ENCODE assay signal across 8 cellular contexts in genomic region chr4:78056265-78057129, GRCh38. TPM values are rescaled to one million over a fixed set of nuclear protein-coding genes. Genes with fewer than 3 reads are reported as not detected.
DNase-seq lines count a peak whose midpoint lies in the region; ATAC-seq and TF ChIP-seq lines count a peak whose summit lies in the region.

No MANE protein-coding gene starts in this region.

- POLR2A ChIA-PET in SK-N-SH (lab: Yijun Ruan, JAX) = interaction anchor here (1.0 to 1.7 kb wide), 4 partner anchors 9 to 194 kb away, joined by 3 to 6 read pairs (median 3); partner anchors contain the start of gene MRPL1

- H4K20me1 ChIP-seq in GM23338 (replicated peaks; ENCODE audit: insufficient read depth) (peaks cover 4% of the 10 kb centered on the region; the same call in 1 of the 2 replicates), Loucy (ENCODE audit: insufficient read depth, low read length, poor library complexity, severe bottlenecking) (no peaks in the 10 kb centered on the region), SK-N-SH (ENCODE audit: insufficient read depth) (no peaks in the 10 kb centered on the region)

- ATAC-seq in GM23338 (peak; percentile 59), HG03457 (IDR thresholded peaks at IDR 0.05; ENCODE audit: unreplicated experiment) (no peak)
- ATAC-seq in stimulated activated effector memory CD8-positive, alpha-beta T cell treated with anti-CD3 and anti-CD28 coated beads, Interleukin-12 subunit alpha, Interleukin-12 subunit beta, amount 100 ng/mL, for 72 hours = peak; percentile 70

- H3K27me3 ChIP-seq in GM23338 (ENCODE audit: insufficient read depth) (no peaks in the 10 kb centered on the region), Loucy (ENCODE audit: insufficient read depth, low read length, poor library complexity, severe bottlenecking) (no peaks in the 10 kb centered on the region), SK-N-SH (ENCODE audit: insufficient read depth) (no peaks in the 10 kb centered on the region)

- 26% methylated on average over 27 of the region's 39 CpGs for WGBS in SK-N-SH (ENCODE audit: low lambda C conversion rate)

- H3F3A ChIP-seq in GM23338 (replicated peaks; ENCODE audit: low read depth) = peaks cover 12% of the 10 kb centered on the region; the same call in 1 of the 2 replicates
- no peaks in the 10 kb centered on the region; the same call in 1 of the 2 replicates for H3F3A ChIP-seq in Loucy (ENCODE audit: low read depth)
- peaks cover 7% of the 10 kb centered on the region for H3F3A ChIP-seq in SK-N-SH (replicated peaks; ENCODE audit: insufficient read depth)

- peaks cover 20% of the 10 kb centered on the region for H3K4me1 Mint-ChIP-seq in GM23338
- H3K4me1 Mint-ChIP-seq in stimulated activated effector memory CD8-positive, alpha-beta T cell treated with anti-CD3 and anti-CD28 coated beads, Interleukin-12 subunit alpha, Interleukin-12 subunit beta, amount 100 ng/mL, for 72 hours = peaks cover 27% of the 10 kb centered on the region

- TF ChIP-seq EP300 in SK-N-SH (IDR thresholded peaks at IDR 0.05; ENCODE audit: borderline replicate concordance in 1 of 2, low read depth in 1 of 2, low read length in 1 of 2) = no peak

- H3K4me3 Mint-ChIP-seq in GM23338 = peak overlapping the region; percentile 93
- peak overlapping the region; percentile 78 for H3K4me3 Mint-ChIP-seq in stimulated activated effector memory CD8-positive, alpha-beta T cell treated with anti-CD3 and anti-CD28 coated beads, Interleukin-12 subunit alpha, Interleukin-12 subunit beta, amount 100 ng/mL, for 72 hours

- H2AFZ ChIP-seq in GM23338 (peak overlapping the region; percentile 86), Loucy (ENCODE audit: low read length) (peak overlapping the region; percentile 95), SK-N-SH (ENCODE audit: low read depth) (peak overlapping the region; percentile 86)

- peaks cover 29% of the 10 kb centered on the region for H3K27me3 Mint-ChIP-seq in GM23338 (ENCODE audit: insufficient read depth, low read depth, poor library complexity)

- H3K9me2 ChIP-seq in GM23338 (ENCODE audit: insufficient read depth) (no peaks in the 10 kb centered on the region), Loucy (replicated peaks; ENCODE audit: low read depth, low read length) (no peaks in the 10 kb centered on the region), SK-N-SH (no peaks in the 10 kb centered on the region)

- no peaks in the 10 kb centered on the region for H3K9me3 Mint-ChIP-seq in GM23338
- no peaks in the 10 kb centered on the region for H3K9me3 Mint-ChIP-seq in stimulated activated effector memory CD8-positive, alpha-beta T cell treated with anti-CD3 and anti-CD28 coated beads, Interleukin-12 subunit alpha, Interleukin-12 subunit beta, amount 100 ng/mL, for 72 hours

- CTCF ChIA-PET in SK-N-SH (lab: Yijun Ruan, JAX) = interaction anchor here (0.8 to 2.2 kb wide), 12 partner anchors 9 to 460 kb away, joined by 3 to 9 read pairs (median 4); no protein-coding TSS in a partner anchor

- peaks cover 42% of the 10 kb centered on the region for H3K79me2 ChIP-seq in GM23338 (replicated peaks; ENCODE audit: insufficient read depth)
- no peaks in the 10 kb centered on the region for H3K79me2 ChIP-seq in Loucy (ENCODE audit: insufficient read depth, low read length)
- peaks cover 27% of the 10 kb centered on the region for H3K79me2 ChIP-seq in SK-N-SH (ENCODE audit: insufficient read depth)

- TF ChIP-seq CTCF in GM23338 (conservative IDR thresholded peaks at IDR 0.05; ENCODE audit: low read depth in 2 of 2) = peak; percentile 35 to 51
- no peak for TF ChIP-seq CTCF in Loucy (conservative IDR thresholded peaks at IDR 0.05; ENCODE audit: low read length)
- no peak for TF ChIP-seq CTCF in SK-N-SH (IDR thresholded peaks at IDR 0.05)

- 0 out of 2 replicates have a peak, but pooled peaks have one; percentile 11 for TF ChIP-seq RAD21 in SK-N-SH (IDR thresholded peaks at IDR 0.05; ENCODE audit: low read length)

- H3K9me3 ChIP-seq in Loucy (ENCODE audit: insufficient read depth, low read depth, low read length) (no peaks in the 10 kb centered on the region), SK-N-SH (no peaks in the 10 kb centered on the region)

- H3K4me2 ChIP-seq in GM23338 (peak overlapping the region; percentile 97), Loucy (ENCODE audit: low read depth, low read length, poor library complexity, severe bottlenecking) (peak overlapping the region; percentile 90), SK-N-SH (peak overlapping the region; percentile 96)

- H3K4me3 ChIP-seq in GM23338 (peak overlapping the region; percentile 95), Loucy (ENCODE audit: low read length, poor library complexity, severe bottlenecking) (peak overlapping the region; percentile 83), SK-N-SH (ENCODE audit: low read depth in 2 of 2, low read length in 1 of 2) (peak overlapping the region; percentile 67 to 91)

- H3K4me1 ChIP-seq in GM23338 (ENCODE audit: insufficient read depth) = peaks cover 25% of the 10 kb centered on the region
- peaks cover 6% of the 10 kb centered on the region for H3K4me1 ChIP-seq in Loucy (ENCODE audit: insufficient read depth, low read length, poor library complexity, severe bottlenecking)
- peaks cover 0 to 8% of the 10 kb centered on the region in 2 experiments; a peak in 1 of 4 replicates for H3K4me1 ChIP-seq in SK-N-SH (ENCODE audit: control insufficient read depth in 1 of 2, insufficient read depth in 2 of 2, low read depth in 1 of 2, low read length in 1 of 2)

- peak overlapping the region; percentile 98 for H3K27ac ChIP-seq in GM23338 (ENCODE audit: low read depth)
- H3K27ac ChIP-seq in SK-N-SH (ENCODE audit: low read depth in 2 of 2, low read length in 1 of 2) = peak overlapping the region; percentile 57 to 90

- peak overlapping the region; percentile 62 for H3K9ac ChIP-seq in Loucy (ENCODE audit: low read depth, low read length, poor library complexity, severe bottlenecking)
- H3K9ac ChIP-seq in SK-N-SH = peak overlapping the region; percentile 77

- H3K36me3 ChIP-seq in GM23338 (ENCODE audit: insufficient read depth) (no peaks in the 10 kb centered on the region; the same call in 1 of the 2 replicates), Loucy (ENCODE audit: insufficient read depth, low read length) (no peaks in the 10 kb centered on the region), SK-N-SH (replicated peaks in 1 of 2; ENCODE audit: control insufficient read depth in 1 of 2, insufficient read depth in 2 of 2, low read length in 1 of 2) (no peaks in the 10 kb centered on the region)

- peak overlapping the region; percentile 94 for H3K27ac Mint-ChIP-seq in GM23338
- peak overlapping the region; percentile 9 for H3K27ac Mint-ChIP-seq in stimulated activated effector memory CD8-positive, alpha-beta T cell treated with anti-CD3 and anti-CD28 coated beads, Interleukin-12 subunit alpha, Interleukin-12 subunit beta, amount 100 ng/mL, for 72 hours

- peaks cover 8% of the 10 kb centered on the region; the same call in 2 of the 3 replicates for H3K36me3 Mint-ChIP-seq in GM23338 (ENCODE audit: low read depth)
- no peaks in the 10 kb centered on the region for H3K36me3 Mint-ChIP-seq in stimulated activated effector memory CD8-positive, alpha-beta T cell treated with anti-CD3 and anti-CD28 coated beads, Interleukin-12 subunit alpha, Interleukin-12 subunit beta, amount 100 ng/mL, for 72 hours

- DNase-seq in GM04504 (ENCODE audit: low read depth) (peak; percentile 64), GM23338 (ENCODE audit: low spot score) (peak; percentile 96), SK-N-SH (peak; percentile 75), cortex of kidney (lab: John Stamatoyannopoulos, UW) (peak; percentile 55), left kidney (ENCODE audit: low read depth, low spot score) (peak; percentile 99)
- peak in 1 of 2 donors; percentile 56 for DNase-seq in stimulated activated effector memory CD8-positive, alpha-beta T cell treated with anti-CD3 and anti-CD28 coated beads, Interleukin-12 subunit alpha, Interleukin-12 subunit beta, amount 100 ng/mL, for 72 hours (ENCODE audit: low spot score in 2 of 2)

TF ChIP-seq in SK-N-SH, 30 proteins besides CTCF, POLR2A, EP300 and RAD21:
- TF ChIP-seq TCF12 (IDR thresholded peaks at IDR 0.05) (no peak), NFIC (IDR thresholded peaks at IDR 0.05; ENCODE audit: borderline replicate concordance) (peak; percentile 82), POLR2AphosphoS5 (IDR thresholded peaks at IDR 0.05; ENCODE audit: low read depth, low read length) (peak; percentile 79), GABPA (IDR thresholded peaks at IDR 0.05; ENCODE audit: low read depth) (peak; percentile 55; the same call in 1 of the 2 replicates), USF2 (IDR thresholded peaks at IDR 0.05; ENCODE audit: borderline replicate concordance, low read depth, low read length) (peak; percentile 77), SIN3A (IDR thresholded peaks at IDR 0.05; ENCODE audit: borderline replicate concordance, low read depth, low read length) (peak; percentile 32; the same call in 1 of the 2 replicates), USF1 (IDR thresholded peaks at IDR 0.05; ENCODE audit: borderline replicate concordance, low read depth) (peak; percentile 95), RCOR1 (IDR thresholded peaks at IDR 0.05; ENCODE audit: low read length) (no peak), MXI1 (IDR thresholded peaks at IDR 0.05; ENCODE audit: low read depth, low read length) (peak; percentile 68), TAF1 (IDR thresholded peaks at IDR 0.05; ENCODE audit: borderline replicate concordance, low read depth, low read length) (peak; percentile 74)

RNA-seq across cellular contexts. Expression of gene FRAS1, which starts 0.6 kb away (rescaled TPM):
- total RNA-seq in GM23338 (2014; rRNA removed; shearing (Covaris generic)) = 108 and 111 TPM in 2 replicates
- polyA plus RNA-seq in GM23338 (2016; fragmentation: Nextera tagmentation; extraction: Ambion mirVana) (10.3 and 12.4 TPM in 2 replicates), SK-N-SH (2012; rRNA removed) (8.3 and 11.0 TPM in 2 replicates)
- 7.6 and 8.4 TPM in 2 replicates for polyA plus RNA-seq in SK-N-SH (2012; cell fraction: cytosol; rRNA removed)
- polyA plus RNA-seq in SK-N-SH (2012; cell fraction: nucleus; rRNA removed) = 11.4 and 18.1 TPM in 2 replicates

Comparison
In these comparisons a context has a peak if more than half of its experiments do, and no peak if none do; other contexts are left out.
1. CTCF ChIP-seq: peak in GM23338 (2 of 2); none in Loucy (single experiment) and SK-N-SH (single experiment).
2. Peak in every context shown above with its lines, with median percentiles within 50 percentile points of each other: H2AFZ ChIP-seq, H3K4me2 ChIP-seq and H3K4me3 ChIP-seq.